9 cellular contexts compared by ENCODE assay signal in the genomic region with DNA sequence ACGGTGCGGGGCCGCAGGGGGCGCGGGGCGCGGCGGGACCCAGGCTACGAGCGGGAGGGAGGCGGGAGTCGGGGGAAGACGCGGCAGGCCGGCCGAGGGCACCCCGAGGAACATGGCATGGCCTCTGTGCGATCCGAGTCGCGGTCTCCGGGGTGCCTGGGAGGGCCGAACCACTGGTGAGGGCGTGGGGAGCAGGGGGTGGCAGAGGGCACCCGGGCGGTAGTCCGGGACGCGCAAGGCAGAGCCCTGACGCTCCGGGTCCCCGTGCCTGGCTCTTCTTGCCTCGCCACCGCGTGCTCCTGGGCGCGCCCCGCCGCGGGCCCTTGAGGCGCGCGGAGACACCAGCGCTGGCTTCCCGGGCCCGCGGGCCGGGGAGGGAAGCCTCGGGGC. TPM values are rescaled to one million over a fixed set of nuclear protein-coding genes. Genes with fewer than 3 reads are reported as not detected.
DNase-seq lines count a peak whose midpoint lies in the region; ATAC-seq and TF ChIP-seq lines count a peak whose summit lies in the region.
"Had no signal": no experiment of that assay in that cellular context is flagged by ENCODE, and none has a peak within 500 bp of the region (broad histone marks: within the 10 kb centered on the region; RNA-seq: fewer than 3 reads in every experiment).

No MANE protein-coding gene starts in this region.

- ATAC-seq in GM21423 (IDR thresholded peaks at IDR 0.05; ENCODE audit: unreplicated experiment) (no peak), HG02981 (IDR thresholded peaks at IDR 0.05; ENCODE audit: unreplicated experiment) (no peak)
- ATAC-seq: activated CD8-positive, alpha-beta T cell treated with anti-CD3 and anti-CD28 coated beads, Interleukin-2, amount 10 ng/mL, durations not matched to agents 7 days and 5 days had no signal

- DNase-seq in ACHN (peak; percentile 51), HFF-Myc (ENCODE audit: extremely low read depth, low read depth) (no peak), caudate nucleus (lab: John Stamatoyannopoulos, UW) (peak in 16 of 61 donors; percentile 45 to 68 (median 52)), GM19240 (ENCODE audit: insufficient read length, low spot score) (no peak), NOMO-1 treated with dmso at 0.1 percent for 144 hours (lab: John Stamatoyannopoulos, UW; ENCODE audit: unreplicated experiment) (no peak)
- DNase-seq: activated CD8-positive, alpha-beta T cell treated with anti-CD3 and anti-CD28 coated beads, Interleukin-2, amount 10 ng/mL, durations not matched to agents 7 days and 5 days had no signal

- no peaks in the 10 kb centered on the region for H3K4me1 ChIP-seq in mesodermal cell (ENCODE audit: control insufficient read depth, insufficient read depth, low read length, poor library complexity, severe bottlenecking)

- WGBS in mesodermal cell (ENCODE audit: insufficient coverage in 2 of 2), 2 experiments = 0 to 2% methylated on average over 22 to 30 of the region's 49 CpGs

- no peak for TF ChIP-seq CTCF in HFF-Myc (IDR thresholded peaks at IDR 0.05; ENCODE audit: low read depth, low read length, missing control alignments)

- peaks cover 16% of the 10 kb centered on the region for H3K36me3 ChIP-seq in mesodermal cell (ENCODE audit: control insufficient read depth, insufficient read depth, low read length)

- peak overlapping the region; percentile 71 for H3K27ac ChIP-seq in caudate nucleus (ENCODE audit: low read depth, low read length)
- H3K27ac ChIP-seq in mesodermal cell (ENCODE audit: low read depth, low read length, severe bottlenecking) = peak overlapping the region; percentile 85

- H3K4me3 ChIP-seq in HFF-Myc (replicated peaks; ENCODE audit: low read depth, low read length) = peak overlapping the region; percentile 55
- H3K4me3 ChIP-seq in mesodermal cell (ENCODE audit: extremely low read depth, insufficient read depth, low read length, poor library complexity, severe bottlenecking) = peak overlapping the region; percentile 89

- H3K9me3 ChIP-seq in mesodermal cell (ENCODE audit: control insufficient read depth, low read length) = no peaks in the 10 kb centered on the region

- in situ Hi-C loops in ACHN (cut with HindIII; ENCODE audit: low pct_ligation_motif_present, low pct_unique_long_range_greater_than_20kb, low sequenced_read_pairs) = no loop called here

RNA-seq across cellular contexts. Expression of a gene that starts 4.2 kb away (rescaled TPM):
- 30.1 TPM for polyA plus RNA-seq in mesodermal cell (2013, experiment 1 of 2)
- 24.3 TPM for polyA plus RNA-seq in mesodermal cell (2013, experiment 2 of 2)
